ENCODE assay signal across 9 cellular contexts in the genomic region with DNA sequence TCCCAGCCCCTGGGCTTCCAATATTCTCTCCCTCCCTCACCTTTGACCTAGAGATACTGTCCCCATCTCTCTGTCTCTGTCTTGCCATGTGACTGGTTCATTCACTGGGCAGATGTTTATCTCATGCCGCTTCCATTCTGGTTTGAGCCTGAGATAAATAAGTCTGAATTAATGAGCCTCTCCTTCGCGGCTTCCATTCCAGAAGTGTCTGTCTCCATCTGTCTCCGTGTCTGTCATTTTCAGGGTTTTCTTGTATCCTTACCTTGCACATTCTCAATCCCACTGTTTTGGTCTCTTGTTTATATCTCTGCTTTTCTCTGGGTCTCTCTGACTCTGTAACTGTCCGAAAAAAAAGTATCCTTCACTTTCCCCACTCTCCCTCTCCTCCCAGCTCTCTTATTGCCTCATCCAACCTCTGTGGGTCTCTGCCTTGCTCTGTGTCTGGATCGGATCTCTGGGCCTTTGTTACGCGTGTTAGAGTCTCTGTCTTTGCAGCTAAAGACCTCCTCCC. TPM values are rescaled to one million over a fixed set of nuclear protein-coding genes. Genes with fewer than 3 reads are reported as not detected.
A peak's percentile ranks its signal among the peaks of the same experiment; 100 is the strongest.
DNase-seq lines count a peak whose midpoint lies in the region; ATAC-seq and TF ChIP-seq lines count a peak whose summit lies in the region.
"Had no signal": no experiment of that assay in that cellular context is flagged by ENCODE, and none has a peak within 500 bp of the region (broad histone marks: within the 10 kb centered on the region; RNA-seq: fewer than 3 reads in every experiment).

No MANE protein-coding gene starts in this region.

- peak overlapping the region; percentile 88 for H3K4me2 ChIP-seq in H9 (ENCODE audit: insufficient read depth, insufficient read length, low read length)
- peak overlapping the region; percentile 80 for H3K4me2 ChIP-seq in SK-N-SH

- no peak overlapping the region for H2AK5ac ChIP-seq in H9 (ENCODE audit: insufficient read length, low read length)

- peaks cover 2 to 4% of the 10 kb centered on the region in 2 experiments for H3K36me3 ChIP-seq in SK-N-SH (replicated peaks in 1 of 2; ENCODE audit: control insufficient read depth in 1 of 2, insufficient read depth in 2 of 2, low read length in 1 of 2)

- no peak overlapping the region for H3T11ph ChIP-seq in H9 (ENCODE audit: low read length)

- H3K27me3 ChIP-seq in H9 (ENCODE audit: insufficient read depth, low read length) = no peaks in the 10 kb centered on the region
- no peaks in the 10 kb centered on the region for H3K27me3 ChIP-seq in SK-N-SH (ENCODE audit: insufficient read depth)

- peaks cover 13% of the 10 kb centered on the region for H3K23me2 ChIP-seq in H9 (ENCODE audit: insufficient read length, low read depth, low read length, poor library complexity, severe bottlenecking)

- H3K27me3 Mint-ChIP-seq in H9 (ENCODE audit: low read depth) = no peaks in the 10 kb centered on the region

- peaks cover 8 to 26% (median 23%) of the 10 kb centered on the region in 3 experiments for H3K36me3 Mint-ChIP-seq in H9 (ENCODE audit: insufficient read depth in 1 of 3, low read depth in 3 of 3)

- H3K14ac ChIP-seq in H9 (ENCODE audit: insufficient read depth, low read length) = peak overlapping the region; percentile 66; the same call in 1 of the 2 replicates

- H2BK20ac ChIP-seq in H9 (ENCODE audit: low read depth, low read length, poor library complexity, severe bottlenecking) = no peak overlapping the region

- H2AFZ ChIP-seq in H9 (ENCODE audit: low read length) (no peak overlapping the region), SK-N-SH (ENCODE audit: low read depth) (peak overlapping the region; percentile 77; the same call in 1 of the 2 replicates)

- H2BK5ac ChIP-seq in H9 (ENCODE audit: insufficient read length, low read length) = no peak overlapping the region

- H2BK12ac ChIP-seq in H9 (ENCODE audit: insufficient read length, low read depth, low read length) = peak overlapping the region; percentile 24

- H2BK120ac ChIP-seq in H9 (ENCODE audit: low read depth, low read length, poor library complexity, severe bottlenecking) = no peak overlapping the region

- TF ChIP-seq RAD21 in SK-N-SH (IDR thresholded peaks at IDR 0.05; ENCODE audit: low read length) = no peak

- TF ChIP-seq CTCF in H9 (conservative IDR thresholded peaks at IDR 0.05) = no peak
- no peak for TF ChIP-seq CTCF in SK-N-SH (IDR thresholded peaks at IDR 0.05)
- no peak for TF ChIP-seq CTCF in fibroblast of mammary gland (conservative IDR thresholded peaks at IDR 0.05; ENCODE audit: control insufficient read depth, insufficient read depth, low read depth, low read length)

- H4K20me1 ChIP-seq in H9 (ENCODE audit: control insufficient read depth, insufficient read depth, insufficient read length) (no peaks in the 10 kb centered on the region), SK-N-SH (ENCODE audit: insufficient read depth) (peaks cover under 1% of the 10 kb centered on the region; the same call in 1 of the 2 replicates)

- peak overlapping the region; percentile 64 for H3K27ac ChIP-seq in H9 (ENCODE audit: insufficient read length, low read depth, low read length)
- peak overlapping the region; percentile 78 to 98 for H3K27ac ChIP-seq in SK-N-SH (ENCODE audit: low read depth in 2 of 2, low read length in 1 of 2)

- no peak overlapping the region for H4K91ac ChIP-seq in H9 (ENCODE audit: insufficient read length, low read depth, low read length)

- H3K27ac Mint-ChIP-seq in H9 = peak overlapping the region; percentile 96 to 98 (median 97)

- peaks cover 24% of the 10 kb centered on the region for H3F3A ChIP-seq in SK-N-SH (replicated peaks; ENCODE audit: insufficient read depth)

- DNase-seq in H9 (no peak), SK-N-SH (peak; percentile 65), fibroblast of mammary gland (ENCODE audit: low read depth) (no peak), skeletal muscle cell (ENCODE audit: low read depth) (no peak)
- DNase-seq in activated CD8-positive, alpha-beta memory T cell treated with anti-CD3 and anti-CD28 coated beads, Interleukin-2, amount 50 U/mL, for 4 hours = no peak

- no peaks in the 10 kb centered on the region for H3K9me2 ChIP-seq in SK-N-SH

- H3K4me1 ChIP-seq in H9 (ENCODE audit: insufficient read depth, low read length) = peaks cover 3% of the 10 kb centered on the region; the same call in 1 of the 2 replicates
- H3K4me1 ChIP-seq in SK-N-SH (ENCODE audit: control insufficient read depth in 1 of 2, insufficient read depth in 2 of 2, low read depth in 1 of 2, low read length in 1 of 2) = peaks cover 4 to 26% of the 10 kb centered on the region in 2 experiments; a peak in 2 of 4 replicates

- H3K4me3 ChIP-seq in SK-N-SH (ENCODE audit: low read depth in 2 of 2, low read length in 1 of 2) (peak overlapping the region; percentile 47 to 59), fibroblast of mammary gland (ENCODE audit: control insufficient read depth, low read depth, low read length) (peak overlapping the region; percentile 49), skeletal muscle cell (ENCODE audit: low read depth, low read length) (peak overlapping the region; percentile 39)

- H3K79me1 ChIP-seq in H9 (ENCODE audit: insufficient read depth, low read depth, low read length, poor library complexity, severe bottlenecking) = no peaks in the 10 kb centered on the region

- peak overlapping the region; percentile 86 to 88 for H3K4me3 Mint-ChIP-seq in H9

- ATAC-seq in GM18511 (IDR thresholded peaks at IDR 0.05; ENCODE audit: unreplicated experiment) (no peak), GM21381 (IDR thresholded peaks at IDR 0.05; ENCODE audit: unreplicated experiment) (no peak), GM18870 (IDR thresholded peaks at IDR 0.05; ENCODE audit: unreplicated experiment) (no peak)

- peak overlapping the region; percentile 20 for H4K5ac ChIP-seq in H9 (ENCODE audit: insufficient read length, low read depth, low read length)

- peak overlapping the region; percentile 64 for H3K18ac ChIP-seq in H9 (ENCODE audit: insufficient read length, low read depth, low read length)

- peaks cover 7% of the 10 kb centered on the region for H3K79me2 ChIP-seq in H9 (ENCODE audit: insufficient read depth, low read length)
- H3K79me2 ChIP-seq in SK-N-SH (ENCODE audit: insufficient read depth) = peaks cover 14% of the 10 kb centered on the region

- H3K4ac ChIP-seq in H9 (ENCODE audit: low read depth, low read length) = no peak overlapping the region; the same call in 1 of the 2 replicates

- H3K9me3 Mint-ChIP-seq in H9 = no peaks in the 10 kb centered on the region; a peak in 1 of 5 replicates

- peak overlapping the region; percentile 24 for H4K8ac ChIP-seq in H9 (replicated peaks; ENCODE audit: insufficient read length, low read depth, low read length)

- CTCF ChIA-PET in SK-N-SH (lab: Yijun Ruan, JAX) = interaction anchor here (1.6 to 2.2 kb wide), 2 partner anchors 15 to 34 kb away, joined by 5 to 7 read pairs; no protein-coding TSS in a partner anchor

- WGBS in H9 (ENCODE audit: extremely low coverage, insufficient read length, low lambda C conversion rate) = no CpG with 5 or more reads among the region's 8 CpGs
- WGBS in SK-N-SH (ENCODE audit: low lambda C conversion rate) = 13% methylated on average over 8 of the region's 8 CpGs

- H3K9ac ChIP-seq in H9 (ENCODE audit: extremely low read depth, insufficient read length, low read length) (peak overlapping the region; percentile 81), SK-N-SH (peak overlapping the region; percentile 64)

- POLR2A ChIA-PET in SK-N-SH (lab: Yijun Ruan, JAX) = interaction anchor here (0.6 to 1.5 kb wide), 6 partner anchors 9 to 261 kb away, joined by 3 to 13 read pairs (median 4); partner anchors contain the start of gene CA11

- TF ChIP-seq EP300 in SK-N-SH (IDR thresholded peaks at IDR 0.05; ENCODE audit: borderline replicate concordance in 1 of 2, low read depth in 1 of 2, low read length in 1 of 2) = no peak

- no peak overlapping the region for H3K23ac ChIP-seq in H9 (ENCODE audit: insufficient read length, low read depth, low read length)

- H3K56ac ChIP-seq in H9 (ENCODE audit: insufficient read length, low read depth, low read length) = no peak overlapping the region

- H3K4me1 Mint-ChIP-seq in H9 = peaks cover 31 to 33% of the 10 kb centered on the region in 2 experiments

- no peak overlapping the region for H2BK15ac ChIP-seq in H9 (ENCODE audit: low read depth, low read length)

- H3K9me3 ChIP-seq in H9 (ENCODE audit: control insufficient read depth, low read depth, low read length) (no peaks in the 10 kb centered on the region), SK-N-SH (no peaks in the 10 kb centered on the region)

TF ChIP-seq in SK-N-SH, 30 proteins besides CTCF, POLR2A, EP300 and RAD21 (continues in another document):
- TF ChIP-seq TCF12 (IDR thresholded peaks at IDR 0.05) (no peak), JUND (IDR thresholded peaks at IDR 0.05) (no peak), MXI1 (IDR thresholded peaks at IDR 0.05; ENCODE audit: low read depth, low read length) (peak; percentile 88), FOXJ3 (CRISPR knock-in tag; IDR thresholded peaks at IDR 0.05) (no peak), ELF1 (IDR thresholded peaks at IDR 0.05) (no peak), SIN3A (IDR thresholded peaks at IDR 0.05; ENCODE audit: borderline replicate concordance, low read depth, low read length) (no peak; the same call in 1 of the 2 replicates), POLR2AphosphoS5 (IDR thresholded peaks at IDR 0.05; ENCODE audit: low read depth, low read length) (peak; percentile 77), MEF2A (IDR thresholded peaks at IDR 0.05; ENCODE audit: borderline replicate concordance, low read depth) (no peak), RCOR1 (IDR thresholded peaks at IDR 0.05; ENCODE audit: low read length) (peak; percentile 53; the same call in 1 of the 2 replicates), GABPA (IDR thresholded peaks at IDR 0.05; ENCODE audit: low read depth) (no peak), FOXM1 (IDR thresholded peaks at IDR 0.05; ENCODE audit: low read depth) (no peak)

RNA-seq across cellular contexts. Expression of gene SPHK2, which starts 4.3 kb away (rescaled TPM):
- 55.0 and 57.2 TPM in 2 replicates for total RNA-seq in H9 (2021)
- polyA plus RNA-seq in SK-N-SH (2012; rRNA removed) = 14.1 and 14.8 TPM in 2 replicates
- polyA plus RNA-seq in SK-N-SH (2012; cell fraction: cytosol; rRNA removed) = 6.1 and 8.8 TPM in 2 replicates
- polyA plus RNA-seq in SK-N-SH (2012; cell fraction: nucleus; rRNA removed) = 42.4 and 44.9 TPM in 2 replicates

RNA-seq across cellular contexts. Expression of gene RPL18, which starts 4.6 kb away (rescaled TPM):
- total RNA-seq in H9 (2021) = 1,855 and 1,874 TPM in 2 replicates
- 2,114 and 2,225 TPM in 2 replicates for polyA plus RNA-seq in SK-N-SH (2012; rRNA removed)
- polyA plus RNA-seq in SK-N-SH (2012; cell fraction: cytosol; rRNA removed) = 1,690 and 2,536 TPM in 2 replicates
- 725 and 988 TPM in 2 replicates for polyA plus RNA-seq in SK-N-SH (2012; cell fraction: nucleus; rRNA removed)

RNA-seq across cellular contexts. Expression of gene FAM83E, which starts 8.7 kb away (rescaled TPM):
- total RNA-seq in H9 (2021) = 9.2 and 9.5 TPM in 2 replicates
- polyA plus RNA-seq in SK-N-SH (2012; rRNA removed) = 0.44 TPM in 1 of 2 replicates, not detected in the other
- polyA plus RNA-seq in SK-N-SH (2012; cell fraction: cytosol; rRNA removed) = 0.03 TPM in 1 of 2 replicates, not detected in the other
- 0.13 and 0.17 TPM in 2 replicates for polyA plus RNA-seq in SK-N-SH (2012; cell fraction: nucleus; rRNA removed)

RNA-seq across cellular contexts. Expression of gene DBP, which starts 13.6 kb away (rescaled TPM):
- 11.4 and 12.6 TPM in 2 replicates for total RNA-seq in H9 (2021)
- polyA plus RNA-seq in SK-N-SH (2012; rRNA removed) = 7.8 and 12.6 TPM in 2 replicates
- polyA plus RNA-seq in SK-N-SH (2012; cell fraction: cytosol; rRNA removed) = 7.3 and 10.3 TPM in 2 replicates
- 8.6 and 13.4 TPM in 2 replicates for polyA plus RNA-seq in SK-N-SH (2012; cell fraction: nucleus; rRNA removed)

RNA-seq across cellular contexts. Expression of gene SPACA4, which starts 17.1 kb away (rescaled TPM):
- total RNA-seq in H9 (2021) = not detected in 2 replicates
- polyA plus RNA-seq in SK-N-SH (2012; rRNA removed) = not detected in 2 replicates
- polyA plus RNA-seq in SK-N-SH (2012; cell fraction: cytosol; rRNA removed) = not detected in 2 replicates
- not detected in 2 replicates for polyA plus RNA-seq in SK-N-SH (2012; cell fraction: nucleus; rRNA removed)
- total RNA-seq: NCI-H460 had no signal
